ENCODE assay signal across 11 cellular contexts in the genomic region with DNA sequence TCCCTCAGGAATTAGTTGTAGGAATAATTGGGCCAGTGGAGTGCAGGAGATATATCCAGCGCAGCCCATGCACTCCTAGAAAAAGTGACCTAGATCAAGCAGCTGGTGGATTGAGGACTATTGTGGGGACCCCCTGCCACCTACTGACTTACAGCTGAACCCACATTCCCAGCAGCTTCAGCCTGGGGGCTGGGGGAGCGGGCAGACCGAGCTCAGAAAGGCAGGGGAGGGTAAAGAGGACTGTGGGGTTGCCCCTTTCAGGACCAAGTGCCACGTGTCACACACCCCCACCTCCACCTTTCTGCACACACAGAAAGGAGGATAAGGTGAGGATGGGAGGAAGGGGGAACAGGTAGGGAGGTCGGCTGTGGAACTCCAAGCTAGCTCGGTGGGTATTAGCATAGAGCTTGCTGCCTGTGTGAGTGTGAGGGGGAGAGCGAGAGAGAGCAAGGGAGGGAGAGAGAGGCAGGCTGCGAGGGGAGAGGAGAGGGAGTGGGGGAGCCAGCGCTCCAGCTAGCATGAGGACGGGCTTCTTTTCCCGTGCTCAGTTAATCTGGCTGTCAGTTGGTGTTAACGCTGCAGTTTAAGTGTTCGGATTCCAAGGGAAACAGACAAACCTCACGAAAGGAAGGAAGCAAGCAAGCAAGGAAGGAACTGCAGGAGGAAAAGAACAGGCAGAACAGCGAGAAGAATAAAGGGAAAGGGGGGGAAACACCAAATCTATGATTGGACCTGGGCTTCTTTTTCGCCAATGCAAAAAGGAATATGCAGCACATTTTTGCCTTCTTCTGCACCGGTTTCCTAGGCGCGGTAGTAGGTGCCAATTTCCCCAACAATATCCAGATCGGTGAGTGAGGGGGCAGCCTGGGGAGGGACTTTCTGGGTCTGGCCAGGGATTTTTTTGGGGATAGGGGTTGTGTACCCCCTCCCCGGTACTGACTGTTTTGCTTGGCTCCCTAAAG. TPM values are rescaled to one million over a fixed set of nuclear protein-coding genes. Genes with fewer than 3 reads are reported as not detected.
A peak's percentile ranks its signal among the peaks of the same experiment; 100 is the strongest.
DNase-seq lines count a peak whose midpoint lies in the region; ATAC-seq, FAIRE-seq and TF ChIP-seq lines count a peak whose summit lies in the region.
"Had no signal": no experiment of that assay in that cellular context is flagged by ENCODE, and none has a peak within 500 bp of the region (broad histone marks: within the 10 kb centered on the region; RNA-seq: fewer than 3 reads in every experiment).

Gene GRIA1, plus strand, starts transcription at position 547 of the 962 bp plus-strand sequence.

- peak; percentile 96 for ATAC-seq in GM23338
- ATAC-seq in activated T-helper 17 cell treated with anti-CD3 and anti-CD28 coated beads, Interleukin-2, amount 50 U/mL, for 72 hours (replicated peaks) = no peak
- no peak for ATAC-seq in GM18502 (IDR thresholded peaks at IDR 0.05; ENCODE audit: poor library complexity, unreplicated experiment)

- peaks cover 26% of the 10 kb centered on the region for H3K4me1 ChIP-seq in GM23338 (ENCODE audit: insufficient read depth)
- H3K4me1 ChIP-seq in hepatocyte (ENCODE audit: insufficient read depth) = peaks cover 4% of the 10 kb centered on the region
- H3K4me1 ChIP-seq: transverse colon had no signal

- no peak within 1 kb of the TSS for H3K27ac ChIP-seq in GM23338 (ENCODE audit: low read depth)
- no peak within 1 kb of the TSS for H3K27ac ChIP-seq in hepatocyte
- H3K27ac ChIP-seq: transverse colon had no signal

- no peaks in the 10 kb centered on the region; the same call in 1 of the 2 replicates for H3K79me2 ChIP-seq in GM23338 (replicated peaks; ENCODE audit: insufficient read depth)
- no peaks in the 10 kb centered on the region for H3K79me2 ChIP-seq in hepatocyte

- H3K36me3 ChIP-seq in GM23338 (ENCODE audit: insufficient read depth) (no peaks in the 10 kb centered on the region), hepatocyte (replicated peaks; ENCODE audit: insufficient read depth, low read depth) (no peaks in the 10 kb centered on the region)
- H3K36me3 ChIP-seq: transverse colon had no signal

- no peak for FAIRE-seq in GM12892 (lab: Jason Lieb, UNC)

- peaks cover 13% of the 10 kb centered on the region; the same call in 1 of the 2 replicates for H3K27me3 ChIP-seq in GM23338 (ENCODE audit: insufficient read depth)
- peaks cover 18% of the 10 kb centered on the region for H3K27me3 ChIP-seq in hepatocyte

- H3K27ac Mint-ChIP-seq in GM23338 = no peak within 1 kb of the TSS
- no peak within 1 kb of the TSS for H3K27ac Mint-ChIP-seq in activated T-helper 17 cell treated with anti-CD3 and anti-CD28 coated beads, Interleukin-2, amount 50 U/mL, for 72 hours
- H3K27ac Mint-ChIP-seq: activated B cell treated with CpG ODN at 0.5 μM for 24 hours; activated naive CD8-positive, alpha-beta T cell had no signal

- H3F3A ChIP-seq in GM23338 (replicated peaks; ENCODE audit: low read depth) = no peaks in the 10 kb centered on the region

- H4K20me1 ChIP-seq in GM23338 (replicated peaks; ENCODE audit: insufficient read depth) (no peaks in the 10 kb centered on the region), hepatocyte (ENCODE audit: insufficient read depth, poor library complexity, severe bottlenecking) (no peaks in the 10 kb centered on the region)

- H3K4me3 ChIP-seq in GM23338 = peak within 1 kb of the TSS; percentile 69
- peak within 1 kb of the TSS; percentile 41 for H3K4me3 ChIP-seq in WI38 (ENCODE audit: low read depth, low read length)
- H3K4me3 ChIP-seq in hepatocyte = no peak within 1 kb of the TSS
- H3K4me3 ChIP-seq in retinal pigment epithelial cell (ENCODE audit: low read length) = peak within 1 kb of the TSS; percentile 46
- H3K4me3 ChIP-seq: transverse colon had no signal

- TF ChIP-seq CTCF in GM23338 (conservative IDR thresholded peaks at IDR 0.05; ENCODE audit: low read depth in 2 of 2) (peak; percentile 27 to 64; a peak in 3 of 4 replicates), WI38 (IDR thresholded peaks at IDR 0.05; ENCODE audit: low read depth, low read length) (no peak), hepatocyte (IDR thresholded peaks at IDR 0.05; ENCODE audit: poor library complexity) (peak; percentile 25), retinal pigment epithelial cell (conservative IDR thresholded peaks at IDR 0.05; ENCODE audit: low read depth, low read length) (no peak)

- H3K4me2 ChIP-seq in GM23338 (peak within 1 kb of the TSS; percentile 92), hepatocyte (peak within 1 kb of the TSS; percentile 89)

- DNase-seq in GM23338 (ENCODE audit: low spot score) (peak; percentile 74), hepatocyte (ENCODE audit: low spot score) (peak; percentile 38), retinal pigment epithelial cell (ENCODE audit: low read depth) (no peak), GM12892 (ENCODE audit: insufficient read length) (no peak), NCI-H1930 (lab: John Stamatoyannopoulos, UW) (no peak)
- DNase-seq: activated B cell treated with CpG ODN at 0.5 μM for 24 hours, transverse colon had no signal

- H3K4me3 Mint-ChIP-seq in GM23338 = peak within 1 kb of the TSS; percentile 81
- H3K4me3 Mint-ChIP-seq in activated T-helper 17 cell treated with anti-CD3 and anti-CD28 coated beads, Interleukin-2, amount 50 U/mL, for 72 hours = no peak within 1 kb of the TSS
- H3K4me3 Mint-ChIP-seq: activated B cell treated with CpG ODN at 0.5 μM for 24 hours; activated naive CD8-positive, alpha-beta T cell had no signal

- H3K9me2 ChIP-seq in GM23338 (ENCODE audit: insufficient read depth) = peaks cover 3% of the 10 kb centered on the region; the same call in 1 of the 2 replicates
- no peaks in the 10 kb centered on the region for H3K9me2 ChIP-seq in hepatocyte (replicated peaks; ENCODE audit: insufficient read depth)

- H3K4me1 Mint-ChIP-seq in GM23338 = peaks cover 27% of the 10 kb centered on the region
- H3K4me1 Mint-ChIP-seq in activated T-helper 17 cell treated with anti-CD3 and anti-CD28 coated beads, Interleukin-2, amount 50 U/mL, for 72 hours = no peaks in the 10 kb centered on the region
- H3K4me1 Mint-ChIP-seq: activated B cell treated with CpG ODN at 0.5 μM for 24 hours had no signal

- no peak for TF ChIP-seq POLR2A in GM12892 (IDR thresholded peaks at IDR 0.05; ENCODE audit: low read depth, low read length)

- H3K27me3 Mint-ChIP-seq in GM23338 (ENCODE audit: insufficient read depth, low read depth, poor library complexity) = peaks cover 7% of the 10 kb centered on the region
- H3K27me3 Mint-ChIP-seq in activated T-helper 17 cell treated with anti-CD3 and anti-CD28 coated beads, Interleukin-2, amount 50 U/mL, for 72 hours = peaks cover 48% of the 10 kb centered on the region

- no peaks in the 10 kb centered on the region for H3K9me3 ChIP-seq in hepatocyte (ENCODE audit: low read depth)
- H3K9me3 ChIP-seq: transverse colon had no signal

- H2AFZ ChIP-seq in GM23338 (peak within 1 kb of the TSS; percentile 100), hepatocyte (peak within 1 kb of the TSS; percentile 69)

- H3K9me3 Mint-ChIP-seq in GM23338 = no peaks in the 10 kb centered on the region
- H3K9me3 Mint-ChIP-seq in activated T-helper 17 cell treated with anti-CD3 and anti-CD28 coated beads, Interleukin-2, amount 50 U/mL, for 72 hours = no peaks in the 10 kb centered on the region
- H3K9me3 Mint-ChIP-seq: activated B cell treated with CpG ODN at 0.5 μM for 24 hours had no signal

- WGBS in hepatocyte (ENCODE audit: low lambda C conversion rate, missing lambda C conversion rate) = 15% methylated on average over 19 of the region's 21 CpGs

- no peaks in the 10 kb centered on the region for H3K36me3 Mint-ChIP-seq in GM23338 (ENCODE audit: low read depth)
- H3K36me3 Mint-ChIP-seq in activated T-helper 17 cell treated with anti-CD3 and anti-CD28 coated beads, Interleukin-2, amount 50 U/mL, for 72 hours (ENCODE audit: low read depth) = no peaks in the 10 kb centered on the region
- H3K36me3 Mint-ChIP-seq: activated naive CD8-positive, alpha-beta T cell had no signal

TF ChIP-seq in GM23338, 12 proteins besides CTCF, POLR2A, EP300 and RAD21 (continues in another document):
- TF ChIP-seq STAT1 (IDR thresholded peaks at IDR 0.05; ENCODE audit: unreplicated experiment) = no peak

RNA-seq across cellular contexts. Expression of gene GRIA1, which starts in this region (rescaled TPM):
- 1.4 and 1.7 TPM in 2 replicates for total RNA-seq in GM23338 (2014; rRNA removed; shearing (Covaris generic))
- polyA plus RNA-seq in GM23338 (2016; fragmentation: Nextera tagmentation; extraction: Ambion mirVana) (0.96 and 1.0 TPM in 2 replicates), hepatocyte (0.29 and 0.54 TPM in 2 replicates)
- total RNA-seq in hepatocyte = 0.50 and 0.64 TPM in 2 replicates
- 0.13 TPM for polyA plus RNA-seq in GM12892 (2012; ENCODE audit: missing spikeins)
- total RNA-seq in activated T-helper 17 cell treated with anti-CD3 and anti-CD28 coated beads, Interleukin-2, amount 50 U/mL, for 72 hours = not detected
- total RNA-seq: activated B cell treated with CpG ODN at 0.5 μM for 24 hours had no signal

Comparison
In these comparisons a context has a peak if more than half of its experiments do, and no peak if none do; other contexts are left out.
1. Peak in DNase-seq and H3K4me2 ChIP-seq in hepatocyte; RNA of the gene not detected or under 1 TPM.
2. CTCF ChIP-seq: peak in GM23338 (2 of 2) and hepatocyte (single experiment); none in WI38 (single experiment) and retinal pigment epithelial cell (single experiment).